39 cellular contexts compared by ENCODE assay signal in the genomic region with DNA sequence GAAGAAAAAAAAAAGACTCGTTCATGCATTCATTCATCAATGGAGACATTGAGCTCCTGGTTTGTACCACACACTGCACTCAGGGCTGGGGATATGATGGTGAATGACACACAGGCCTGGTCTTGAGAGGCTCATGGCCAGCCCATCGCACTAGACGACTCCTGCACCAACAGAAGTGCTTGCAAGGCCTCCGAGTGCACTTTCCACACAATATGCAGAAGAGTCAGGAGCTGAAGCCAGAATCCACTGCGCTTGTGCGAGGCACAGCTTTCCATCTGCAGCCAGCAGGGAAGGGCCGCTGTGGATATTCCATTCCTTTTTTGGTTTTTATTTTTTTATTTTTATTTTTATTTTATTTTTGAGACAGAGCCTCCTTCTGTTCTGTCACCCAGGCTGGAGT.
"Had no signal": no experiment of that assay in that cellular context is flagged by ENCODE, and none has a peak within 500 bp of the region (broad histone marks: within the 10 kb centered on the region; RNA-seq: fewer than 3 reads in every experiment).

No MANE protein-coding gene starts in this region.

- H3K27me3 ChIP-seq: adrenal gland, ascending aorta, body of pancreas, brain microvascular endothelial cell, cardiac muscle cell had no signal

- H3K9me3 ChIP-seq: adrenal gland, ascending aorta, body of pancreas, breast epithelium had no signal

- H3K27ac Mint-ChIP-seq: activated naive CD4-positive, alpha-beta T cell treated with anti-CD3 and anti-CD28 coated beads for 36 hours; activated naive CD4-positive, alpha-beta T cell treated with anti-CD3 and anti-CD28 coated beads, Interleukin-2, amount 10 ng/mL, durations not matched to agents 7 days and 5 days; activated naive CD4-positive, alpha-beta T cell treated with anti-CD3 and anti-CD28 coated beads, Interleukin-2, amount 50 U/mL, for 24 hours; activated naive CD4-positive, alpha-beta T cell treated with anti-CD3 and anti-CD28 coated beads, Interleukin-2, amount 50 U/mL, for 72 hours; activated naive CD8-positive, alpha-beta T cell; activated naive CD8-positive, alpha-beta T cell treated with anti-CD3 and anti-CD28 coated beads for 36 hours; activated naive CD8-positive, alpha-beta T cell treated with anti-CD3 and anti-CD28 coated beads, Interleukin-2, amount 50 U/mL, for 24 hours; activated T-cell treated with anti-CD3 and anti-CD28 coated beads, Interleukin-2, amount 50 U/mL, for 24 hours; activated T-cell treated with anti-CD3 and anti-CD28 coated beads, Interleukin-2, amount 50 U/mL, for 72 hours; activated T-helper 1 cell treated with anti-CD3 and anti-CD28 coated beads, Interleukin-12 subunit alpha, Interleukin-12 subunit beta, Interleukin-2, Interleukin-4 antibody, amounts not matched to agents 30 ng/mL and 10 ng/mL and 1 ng/mL, durations not matched to agents 14 hours and 24 hours and 36 hours; activated T-helper 17 cell treated with anti-CD3 and anti-CD28 coated beads, Interleukin-2, amount 50 U/mL, for 72 hours; activated T-helper 2 cell treated with anti-CD3 and anti-CD28 coated beads, Interferon-gamma antibody, Interleukin-2, Interleukin-4, amounts not matched to agents 10 μg/mL and 5 μg/mL and 100 μg/mL, durations not matched to agents 14 hours and 24 hours and 36 hours; brain had no signal

- H3K9me3 Mint-ChIP-seq: activated naive CD4-positive, alpha-beta T cell treated with anti-CD3 and anti-CD28 coated beads for 36 hours; activated naive CD4-positive, alpha-beta T cell treated with anti-CD3 and anti-CD28 coated beads, Interleukin-2, amount 10 ng/mL, durations not matched to agents 7 days and 5 days; activated naive CD4-positive, alpha-beta T cell treated with anti-CD3 and anti-CD28 coated beads, Interleukin-2, amount 50 U/mL, for 24 hours; activated naive CD4-positive, alpha-beta T cell treated with anti-CD3 and anti-CD28 coated beads, Interleukin-2, amount 50 U/mL, for 72 hours; activated naive CD8-positive, alpha-beta T cell treated with anti-CD3 and anti-CD28 coated beads for 36 hours; activated naive CD8-positive, alpha-beta T cell treated with anti-CD3 and anti-CD28 coated beads, Interleukin-2, amount 10 ng/mL, durations not matched to agents 7 days and 5 days; activated naive CD8-positive, alpha-beta T cell treated with anti-CD3 and anti-CD28 coated beads, Interleukin-2, amount 50 U/mL, for 24 hours; activated T-cell treated with anti-CD3 and anti-CD28 coated beads, Interleukin-2, amount 50 U/mL, for 24 hours; activated T-cell treated with anti-CD3 and anti-CD28 coated beads, Interleukin-2, amount 50 U/mL, for 4 hours; activated T-cell treated with anti-CD3 and anti-CD28 coated beads, Interleukin-2, amount 50 U/mL, for 72 hours; activated T-helper 1 cell treated with anti-CD3 and anti-CD28 coated beads, Interleukin-12 subunit alpha, Interleukin-12 subunit beta, Interleukin-2, Interleukin-4 antibody, amounts not matched to agents 30 ng/mL and 10 ng/mL and 1 ng/mL, durations not matched to agents 14 hours and 24 hours and 36 hours; activated T-helper 17 cell treated with anti-CD3 and anti-CD28 coated beads, Interleukin-2, amount 50 U/mL, for 72 hours; activated T-helper 2 cell treated with anti-CD3 and anti-CD28 coated beads, Interferon-gamma antibody, Interleukin-2, Interleukin-4, amounts not matched to agents 10 μg/mL and 5 μg/mL and 100 μg/mL, durations not matched to agents 14 hours and 24 hours and 36 hours; central memory CD8-positive, alpha-beta T cell had no signal

- H3K36me3 ChIP-seq: adrenal gland, ascending aorta, brain microvascular endothelial cell, breast epithelium, cardiac muscle cell had no signal

- H3K4me1 ChIP-seq: adrenal gland, body of pancreas, breast epithelium had no signal

- H3K4me3 ChIP-seq: adrenal gland, ascending aorta, body of pancreas, breast epithelium, cardiac muscle cell had no signal

- H3K27ac ChIP-seq: adrenal gland, ascending aorta, body of pancreas, brain microvascular endothelial cell, breast epithelium, cardiac muscle cell had no signal

- DNase-seq: activated effector memory CD4-positive, alpha-beta T cell treated with anti-CD3 and anti-CD28 coated beads, Interleukin-2, amount 50 U/mL, for 16 hours; activated effector memory CD4-positive, alpha-beta T cell treated with Interleukin-2 at 50 U/mL for 16 hours; activated gamma-delta T cell; activated gamma-delta T cell treated with Interleukin-2 at 50 U/mL for 16 hours; activated naive CD4-positive, alpha-beta T cell; activated naive CD4-positive, alpha-beta T cell treated with anti-CD3 and anti-CD28 coated beads for 36 hours; activated naive CD4-positive, alpha-beta T cell treated with anti-CD3 and anti-CD28 coated beads, Interleukin-2, amount 10 ng/mL, durations not matched to agents 7 days and 5 days; activated naive CD4-positive, alpha-beta T cell treated with anti-CD3 and anti-CD28 coated beads, Interleukin-2, amount 50 U/mL, for 16 hours; activated naive CD4-positive, alpha-beta T cell treated with Interleukin-2 at 50 U/mL for 16 hours; activated naive CD8-positive, alpha-beta T cell treated with anti-CD3 and anti-CD28 coated beads for 36 hours; activated naive CD8-positive, alpha-beta T cell treated with anti-CD3 and anti-CD28 coated beads, Interleukin-2, amount 10 ng/mL, durations not matched to agents 7 days and 5 days; activated naive CD8-positive, alpha-beta T cell treated with anti-CD3 and anti-CD28 coated beads, Interleukin-2, amount 50 U/mL, for 24 hours; activated T-cell treated with anti-CD3 and anti-CD28 coated beads for 4 hours; activated T-cell treated with anti-CD3 and anti-CD28 coated beads, Interleukin-2, amount 50 U/mL, for 1 hour; activated T-cell treated with anti-CD3 and anti-CD28 coated beads, Interleukin-2, amount 50 U/mL, for 24 hours; activated T-cell treated with anti-CD3 and anti-CD28 coated beads, Interleukin-2, amount 50 U/mL, for 4 hours; activated T-cell treated with anti-CD3 and anti-CD28 coated beads, Interleukin-2, amount 50 U/mL, for 48 hours; activated T-cell treated with anti-CD3 and anti-CD28 coated beads, Interleukin-2, amount 50 U/mL, for 72 hours; adrenal gland; amniotic stem cell; amygdala; anterior cingulate cortex; aorta; body of pancreas; brain microvascular endothelial cell; caudate nucleus; central memory CD4-positive, alpha-beta T cell; cerebellar nuclear complex had no signal

- H3K4me3 Mint-ChIP-seq: activated naive CD4-positive, alpha-beta T cell treated with anti-CD3 and anti-CD28 coated beads for 36 hours; activated naive CD4-positive, alpha-beta T cell treated with anti-CD3 and anti-CD28 coated beads, Interleukin-2, amount 10 ng/mL, durations not matched to agents 7 days and 5 days; activated naive CD4-positive, alpha-beta T cell treated with anti-CD3 and anti-CD28 coated beads, Interleukin-2, amount 50 U/mL, for 24 hours; activated naive CD8-positive, alpha-beta T cell; activated naive CD8-positive, alpha-beta T cell treated with anti-CD3 and anti-CD28 coated beads for 36 hours; activated naive CD8-positive, alpha-beta T cell treated with anti-CD3 and anti-CD28 coated beads, Interleukin-2, amount 10 ng/mL, durations not matched to agents 7 days and 5 days; activated naive CD8-positive, alpha-beta T cell treated with anti-CD3 and anti-CD28 coated beads, Interleukin-2, amount 50 U/mL, for 24 hours; activated T-cell treated with anti-CD3 and anti-CD28 coated beads, Interleukin-2, amount 50 U/mL, for 24 hours; activated T-cell treated with anti-CD3 and anti-CD28 coated beads, Interleukin-2, amount 50 U/mL, for 4 hours; activated T-cell treated with anti-CD3 and anti-CD28 coated beads, Interleukin-2, amount 50 U/mL, for 72 hours; activated T-helper 1 cell treated with anti-CD3 and anti-CD28 coated beads, Interleukin-12 subunit alpha, Interleukin-12 subunit beta, Interleukin-2, Interleukin-4 antibody, amounts not matched to agents 30 ng/mL and 10 ng/mL and 1 ng/mL, durations not matched to agents 14 hours and 24 hours and 36 hours; activated T-helper 17 cell treated with anti-CD3 and anti-CD28 coated beads, Interleukin-2, amount 50 U/mL, for 72 hours; brain; central memory CD8-positive, alpha-beta T cell had no signal

- H3K4me1 Mint-ChIP-seq: activated naive CD4-positive, alpha-beta T cell treated with anti-CD3 and anti-CD28 coated beads, Interleukin-2, amount 10 ng/mL, durations not matched to agents 7 days and 5 days; activated naive CD4-positive, alpha-beta T cell treated with anti-CD3 and anti-CD28 coated beads, Interleukin-2, amount 50 U/mL, for 24 hours; activated naive CD8-positive, alpha-beta T cell treated with anti-CD3 and anti-CD28 coated beads for 36 hours; activated naive CD8-positive, alpha-beta T cell treated with anti-CD3 and anti-CD28 coated beads, Interleukin-2, amount 10 ng/mL, durations not matched to agents 7 days and 5 days; activated naive CD8-positive, alpha-beta T cell treated with anti-CD3 and anti-CD28 coated beads, Interleukin-2, amount 50 U/mL, for 24 hours; activated T-helper 17 cell treated with anti-CD3 and anti-CD28 coated beads, Interleukin-2, amount 50 U/mL, for 72 hours; brain; central memory CD8-positive, alpha-beta T cell had no signal

- ATAC-seq: activated naive CD4-positive, alpha-beta T cell treated with anti-CD3 and anti-CD28 coated beads, Interleukin-2, amount 50 U/mL, for 72 hours; activated naive CD8-positive, alpha-beta T cell treated with anti-CD3 and anti-CD28 coated beads, Interleukin-2, amount 50 U/mL, for 24 hours; activated T-cell treated with anti-CD3 and anti-CD28 coated beads, Interleukin-2, amount 50 U/mL, for 4 hours; activated T-cell treated with anti-CD3 and anti-CD28 coated beads, Interleukin-2, amount 50 U/mL, for 72 hours; activated T-helper 17 cell treated with anti-CD3 and anti-CD28 coated beads, Interleukin-2, amount 50 U/mL, for 72 hours; body of pancreas had no signal

- H3K36me3 Mint-ChIP-seq: activated naive CD4-positive, alpha-beta T cell treated with anti-CD3 and anti-CD28 coated beads, Interleukin-2, amount 10 ng/mL, durations not matched to agents 7 days and 5 days; activated naive CD4-positive, alpha-beta T cell treated with anti-CD3 and anti-CD28 coated beads, Interleukin-2, amount 50 U/mL, for 24 hours; activated naive CD4-positive, alpha-beta T cell treated with anti-CD3 and anti-CD28 coated beads, Interleukin-2, amount 50 U/mL, for 72 hours; activated naive CD8-positive, alpha-beta T cell; activated naive CD8-positive, alpha-beta T cell treated with anti-CD3 and anti-CD28 coated beads for 36 hours; activated naive CD8-positive, alpha-beta T cell treated with anti-CD3 and anti-CD28 coated beads, Interleukin-2, amount 10 ng/mL, durations not matched to agents 7 days and 5 days; brain had no signal
